ENCODE assay signal across 27 cellular contexts in the genomic region with DNA sequence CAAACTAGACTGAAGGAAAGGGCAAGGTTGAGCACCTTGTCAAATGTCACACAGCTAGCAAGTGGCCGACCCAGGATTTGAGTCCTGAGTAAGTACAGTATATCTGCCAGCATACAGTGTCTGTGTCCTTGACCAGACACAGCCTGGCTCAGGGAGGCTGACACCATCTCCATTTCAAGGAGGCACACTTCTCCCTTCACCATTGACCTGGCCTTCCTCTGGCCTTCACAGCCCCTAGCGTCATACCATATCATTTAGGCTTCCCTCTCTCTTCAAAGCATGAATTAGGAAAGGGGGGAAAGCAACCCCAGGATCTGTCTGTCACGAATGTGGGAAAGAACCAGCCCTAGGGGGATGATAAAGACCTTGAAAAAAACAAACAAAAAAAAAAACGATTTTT.
"Had no signal": no experiment of that assay in that cellular context is flagged by ENCODE, and none has a peak within 500 bp of the region (broad histone marks: within the 10 kb centered on the region; RNA-seq: fewer than 3 reads in every experiment).

No MANE protein-coding gene starts in this region.

- FAIRE-seq: endothelial cell of umbilical vein, kidney, pancreas, small intestine had no signal

- H3K4me1 ChIP-seq: foreskin keratinocyte, gastroesophageal sphincter, pancreas, right lobe of liver, suprapubic skin, transverse colon, upper lobe of right lung, vagina had no signal

- H3K79me2 ChIP-seq: hepatocyte had no signal

- H3K4me3 ChIP-seq: coronary artery, esophagus muscularis mucosa, gastroesophageal sphincter, heart left ventricle, hepatocyte, pancreas, right lobe of liver, suprapubic skin, transverse colon, upper lobe of right lung, vagina had no signal

- H2AFZ ChIP-seq: hepatocyte had no signal

- H3K27ac ChIP-seq: coronary artery, esophagus muscularis mucosa, foreskin keratinocyte, gastroesophageal sphincter, hepatocyte, pancreas, right lobe of liver, suprapubic skin, transverse colon, upper lobe of right lung, vagina had no signal

- H3K36me3 ChIP-seq: esophagus muscularis mucosa, gastroesophageal sphincter, heart left ventricle, pancreas, right lobe of liver, suprapubic skin, transverse colon, upper lobe of right lung, vagina had no signal

- DNase-seq: dermis blood vessel endothelial cell; effector memory CD4-positive, alpha-beta T cell; foreskin keratinocyte; heart left ventricle; kidney; naive thymus-derived CD8-positive, alpha-beta T cell; nephron progenitor cell; pancreas; retina; right lobe of liver; small intestine; stimulated activated CD4-positive, alpha-beta T cell treated with anti-CD3 and anti-CD28 coated beads, Interleukin-12 subunit alpha, Interleukin-12 subunit beta, amount 100 ng/mL, for 4 hours; stimulated activated CD4-positive, alpha-beta T cell treated with anti-CD3 and anti-CD28 coated beads, Interleukin-1b, Interleukin-23, amount 100 ng/mL, for 48 hours; stimulated activated CD4-positive, alpha-beta T cell treated with anti-CD3 and anti-CD28 coated beads, Interleukin-4, amount 100 ng/mL, for 1 hour; stimulated activated CD8-positive, alpha-beta memory T cell treated with anti-CD3 and anti-CD28 coated beads, Interleukin-4, amount 100 ng/mL, for 48 hours; stimulated activated naive CD4-positive, alpha-beta T cell; stimulated activated naive CD8-positive, alpha-beta T cell treated with anti-CD3 and anti-CD28 coated beads, Interleukin-15, amount 100 ng/mL, for 72 hours; transverse colon; upper lobe of right lung had no signal

- H3K9me3 ChIP-seq: esophagus muscularis mucosa, gastroesophageal sphincter, heart left ventricle, pancreas, right lobe of liver, suprapubic skin, transverse colon, upper lobe of right lung, vagina had no signal

- ATAC-seq: foreskin keratinocyte; gastroesophageal sphincter; heart left ventricle; left lobe of liver; naive thymus-derived CD8-positive, alpha-beta T cell; stimulated activated naive CD8-positive, alpha-beta T cell treated with anti-CD3 and anti-CD28 coated beads, Interleukin-15, amount 100 ng/mL, for 72 hours; upper lobe of right lung had no signal

- H3K27me3 ChIP-seq: esophagus muscularis mucosa, foreskin keratinocyte, gastroesophageal sphincter, heart left ventricle, hepatocyte, pancreas, right lobe of liver, suprapubic skin, transverse colon, upper lobe of right lung, vagina had no signal

- H3K4me2 ChIP-seq: hepatocyte had no signal
